ENCODE assay signal across 20 cellular contexts in genomic region chr6:128704601-128705000, GRCh38.
DNase-seq lines count a peak whose midpoint lies in the region; ATAC-seq, FAIRE-seq and TF ChIP-seq lines count a peak whose summit lies in the region.
"Had no signal": no experiment of that assay in that cellular context is flagged by ENCODE, and none has a peak within 500 bp of the region (broad histone marks: within the 10 kb centered on the region; RNA-seq: fewer than 3 reads in every experiment).

No MANE protein-coding gene starts in this region.

- intact Hi-C loops in HepG2 (cut with micrococcal nuclease; ENCODE audit: unreplicated experiment) = no loop called here
- intact Hi-C loops in right lobe of liver (cut with DNase I) = no loop called here

- BruUV-seq in HepG2 (replicated peaks; lab: Mats Ljungman, UMichigan) = no TSS peak

- H4K20me1 ChIP-seq in HepG2 (ENCODE audit: insufficient read depth, low read length) (no peaks in the 10 kb centered on the region), astrocyte (ENCODE audit: insufficient read depth, low read length) (no peaks in the 10 kb centered on the region)
- H4K20me1 ChIP-seq: BLaER1 had no signal

- H3K27me3 ChIP-seq in HepG2 (ENCODE audit: control insufficient read depth in 1 of 2, insufficient read depth in 2 of 2, low read length in 2 of 2) (no peaks in the 10 kb centered on the region), right lobe of liver (no peaks in the 10 kb centered on the region), astrocyte (ENCODE audit: insufficient read depth, low read length) (no peaks in the 10 kb centered on the region)
- H3K27me3 ChIP-seq: BE2C, BLaER1 had no signal

- H3K79me2 ChIP-seq in HepG2 (ENCODE audit: insufficient read depth, low read length) (no peaks in the 10 kb centered on the region), astrocyte (ENCODE audit: insufficient read depth, low read length) (no peaks in the 10 kb centered on the region)

- in situ Hi-C loops in HepG2 (cut with HindIII; ENCODE audit: extremely low pct_ligation_motif_present, low pct_unique_long_range_greater_than_20kb) = no loop called here

- H3K4me3 ChIP-seq in HepG2 (replicated peaks in 1 of 3; ENCODE audit: insufficient read depth in 1 of 3, low read depth in 2 of 3, low read length in 3 of 3) (no peak overlapping the region), right lobe of liver (no peak overlapping the region), astrocyte (ENCODE audit: insufficient read depth, low read depth, low read length) (no peak overlapping the region)
- H3K4me3 ChIP-seq: BLaER1 had no signal

- H3K27ac ChIP-seq in HepG2 (ENCODE audit: extremely low read length, insufficient read depth, low read length) (no peak overlapping the region), right lobe of liver (no peak overlapping the region), astrocyte (ENCODE audit: low read depth, low read length) (no peak overlapping the region)
- H3K27ac ChIP-seq: 22Rv1, BLaER1 had no signal

- FAIRE-seq in HepG2 (lab: Jason Lieb, UNC) (no peak), astrocyte (lab: Jason Lieb, UNC) (no peak)
- FAIRE-seq: GM12891, GM19239 had no signal

- no peak overlapping the region for H3K4me2 ChIP-seq in HepG2 (ENCODE audit: low read depth, low read length)
- H3K4me2 ChIP-seq in astrocyte (ENCODE audit: low read length) = no peak overlapping the region
- H3K4me2 ChIP-seq: BLaER1 had no signal

- TF ChIP-seq EP300 in HepG2 (IDR thresholded peaks at IDR 0.05; ENCODE audit: low read depth in 2 of 2, low read length in 2 of 2) (no peak), HepG2 (CRISPR knock-in tag; IDR thresholded peaks at IDR 0.05; ENCODE audit: borderline replicate concordance) (no peak)

- H3K9me3 ChIP-seq in HepG2 (ENCODE audit: low read length) (no peaks in the 10 kb centered on the region), right lobe of liver (no peaks in the 10 kb centered on the region), astrocyte (ENCODE audit: insufficient read depth, low read depth, low read length) (no peaks in the 10 kb centered on the region)
- H3K9me3 ChIP-seq: BE2C, BLaER1 had no signal

- H3K36me3 Mint-ChIP-seq in astrocyte (ENCODE audit: low read depth, unreplicated experiment) = peaks cover 4% of the 10 kb centered on the region
- no peaks in the 10 kb centered on the region for H3K36me3 Mint-ChIP-seq in immature natural killer cell
- H3K36me3 Mint-ChIP-seq: CD14-positive monocyte; CD4-positive, alpha-beta memory T cell; CD4-positive, CD25-positive, alpha-beta regulatory T cell; CD8-positive, alpha-beta memory T cell had no signal

- no peak overlapping the region for H2AFZ ChIP-seq in HepG2 (ENCODE audit: low read length)
- no peak overlapping the region for H2AFZ ChIP-seq in astrocyte (ENCODE audit: low read depth, low read length)

- H3K4me1 Mint-ChIP-seq in astrocyte (ENCODE audit: low read depth, unreplicated experiment) (no peaks in the 10 kb centered on the region), immature natural killer cell (no peaks in the 10 kb centered on the region)
- H3K4me1 Mint-ChIP-seq: CD14-positive monocyte; CD4-positive, alpha-beta memory T cell; CD4-positive, CD25-positive, alpha-beta regulatory T cell; CD8-positive, alpha-beta memory T cell had no signal

- CTCF ChIA-PET in HepG2 (lab: Yijun Ruan, JAX; ENCODE audit: low intra/inter-chr PET ratio, low total read pairs) = no interaction called here

- POLR2A ChIA-PET in HepG2 (lab: Yijun Ruan, JAX) = no interaction called here

- H3K9ac ChIP-seq in HepG2 (ENCODE audit: insufficient read depth, low read depth, low read length) (no peak overlapping the region), astrocyte (ENCODE audit: low read length) (no peak overlapping the region)
- H3K9ac ChIP-seq: BLaER1 had no signal

- peaks cover 5% of the 10 kb centered on the region for H3K9me3 Mint-ChIP-seq in astrocyte (ENCODE audit: unreplicated experiment)
- peaks cover 0 to 3% (median 0%) of the 10 kb centered on the region in 6 donors for H3K9me3 Mint-ChIP-seq in immature natural killer cell
- H3K9me3 Mint-ChIP-seq: CD4-positive, alpha-beta memory T cell; CD8-positive, alpha-beta memory T cell had no signal

- DNase-seq in HepG2 (ENCODE audit: low spot score) = no peak
- DNase-seq in right lobe of liver = no peak
- DNase-seq in astrocyte (ENCODE audit: low read depth) = no peak
- no peak for DNase-seq in DMS153 (lab: John Stamatoyannopoulos, UW)
- DNase-seq in immature natural killer cell = no peak
- DNase-seq: ACHN; BE2C; C1 segment of cervical spinal cord; CD4-positive, alpha-beta memory T cell; CD4-positive, CD25-positive, alpha-beta regulatory T cell; CD8-positive, alpha-beta memory T cell; COR-L47; DMS 273 treated with DMSO at 0.1 percent for 48 hours; DMS79 treated with DMSO at 0.1 percent for 48 hours; GF-D8 had no signal

- TF ChIP-seq RAD21 in HepG2 (CRISPR knock-in tag; IDR thresholded peaks at IDR 0.05) = no peak

- WGBS in HepG2 (ENCODE audit: low lambda C conversion rate) = 21% methylated on average over 4 of the region's 4 CpGs
- 64% methylated on average over 4 of the region's 4 CpGs for WGBS in right lobe of liver (ENCODE audit: insufficient coverage, low coverage, low lambda C conversion rate, missing lambda C conversion rate)

- H3K36me3 ChIP-seq in HepG2 (replicated peaks in 1 of 2; ENCODE audit: control insufficient read depth in 1 of 2, insufficient read depth in 2 of 2, low read length in 2 of 2) = no peaks in the 10 kb centered on the region
- H3K36me3 ChIP-seq in right lobe of liver = no peaks in the 10 kb centered on the region
- no peaks in the 10 kb centered on the region for H3K36me3 ChIP-seq in astrocyte (ENCODE audit: insufficient read depth, low read length)
- H3K36me3 ChIP-seq: BE2C, BLaER1 had no signal

- no peak for ATAC-seq in HepG2
- ATAC-seq in right lobe of liver = no peak

- H3K4me3 Mint-ChIP-seq in astrocyte (ENCODE audit: unreplicated experiment) = no peak overlapping the region
- H3K4me3 Mint-ChIP-seq in immature natural killer cell = no peak overlapping the region
- H3K4me3 Mint-ChIP-seq: CD14-positive monocyte; CD4-positive, alpha-beta memory T cell; CD4-positive, CD25-positive, alpha-beta regulatory T cell; CD8-positive, alpha-beta memory T cell had no signal

- TF ChIP-seq POLR2A in HepG2 (IDR thresholded peaks at IDR 0.05; ENCODE audit: insufficient read depth in 1 of 2, low read depth in 2 of 2, low read length in 2 of 2) (no peak), right lobe of liver (IDR thresholded peaks at IDR 0.05) (no peak)

- H3K27ac Mint-ChIP-seq in astrocyte (ENCODE audit: unreplicated experiment) (peak overlapping the region; percentile 18), immature natural killer cell (no peak overlapping the region)
- H3K27ac Mint-ChIP-seq: CD14-positive monocyte; CD4-positive, alpha-beta memory T cell; CD4-positive, CD25-positive, alpha-beta regulatory T cell; CD8-positive, alpha-beta memory T cell had no signal

- H3K27me3 Mint-ChIP-seq in astrocyte (ENCODE audit: low read depth, unreplicated experiment) (no peaks in the 10 kb centered on the region), immature natural killer cell (ENCODE audit: low read depth in 3 of 3) (peaks cover 0 to 5% (median 0%) of the 10 kb centered on the region in 3 donors)
- H3K27me3 Mint-ChIP-seq: CD4-positive, CD25-positive, alpha-beta regulatory T cell had no signal

- no peak for TF ChIP-seq CTCF in HepG2 (CRISPR knock-in tag; IDR thresholded peaks at IDR 0.05)
- no peak for TF ChIP-seq CTCF in right lobe of liver (IDR thresholded peaks at IDR 0.05)
- TF ChIP-seq CTCF in astrocyte (IDR thresholded peaks at IDR 0.05; ENCODE audit: insufficient read depth, low read depth, low read length) = no peak

- no peaks in the 10 kb centered on the region for H3K4me1 ChIP-seq in HepG2 (ENCODE audit: insufficient read depth, low read length)
- H3K4me1 ChIP-seq in right lobe of liver = no peaks in the 10 kb centered on the region
- H3K4me1 ChIP-seq in astrocyte (ENCODE audit: insufficient read depth, low read length) = no peaks in the 10 kb centered on the region
- H3K4me1 ChIP-seq: BE2C, BLaER1 had no signal

TF ChIP-seq in HepG2, 621 proteins besides CTCF, POLR2A, EP300 and RAD21:
- TF ChIP-seq SAP130 (CRISPR knock-in tag; IDR thresholded peaks at IDR 0.05; ENCODE audit: low read depth) = no peak
- peak; percentile 81 for TF ChIP-seq MAFF (IDR thresholded peaks at IDR 0.05; ENCODE audit: low read depth, low read length)
- TF ChIP-seq MAFK (conservative IDR thresholded peaks at IDR 0.05 in 1 of 2, IDR thresholded peaks at IDR 0.05 in 1 of 2; ENCODE audit: low read length in 2 of 2) = peak; percentile 72 to 86
